8 cellular contexts compared by ENCODE assay signal in genomic region chr1:232805269-232806070, GRCh38. TPM values are rescaled to one million over a fixed set of nuclear protein-coding genes. Genes with fewer than 3 reads are reported as not detected.
DNase-seq lines count a peak whose midpoint lies in the region; ATAC-seq and TF ChIP-seq lines count a peak whose summit lies in the region.

MAP10 (plus strand) TSS chr1:232805416; CDS start chr1:232805450, 34 bp downstream.

- intact Hi-C loops in CD14-positive monocyte (cut with micrococcal nuclease): no loop called here
- intact Hi-C loops in head of caudate nucleus (cut with DNase I): loop anchor here (5.0 kb wide), 1 partner anchor 173 kb away; the partner anchor contains the start of gene SIPA1L2

- peaks cover 0 to 11% of the 10 kb centered on the region in 2 experiments; a peak in 2 of 4 replicates for H3K4me1 ChIP-seq in SK-N-SH (ENCODE audit: control insufficient read depth in 1 of 2, insufficient read depth in 2 of 2, low read depth in 1 of 2, low read length in 1 of 2)

- no peaks in the 10 kb centered on the region for H3K79me2 ChIP-seq in SK-N-SH (ENCODE audit: insufficient read depth)

- TF ChIP-seq CTCF in CD14-positive monocyte (IDR thresholded peaks at IDR 0.05) (no peak), HL-60 (IDR thresholded peaks at IDR 0.05; ENCODE audit: insufficient read depth, low read length) (no peak), SK-N-SH (IDR thresholded peaks at IDR 0.05) (no peak), osteocyte (IDR thresholded peaks at IDR 0.05) (no peak)

- peak within 1 kb of the TSS; percentile 79 to 97 (median 93) for H3K27ac Mint-ChIP-seq in CD14-positive monocyte
- peak within 1 kb of the TSS; percentile 82 for H3K27ac Mint-ChIP-seq in activated naive CD8-positive, alpha-beta T cell
- H3K27ac Mint-ChIP-seq in osteocyte (ENCODE audit: unreplicated experiment): peak within 1 kb of the TSS; percentile 32

- H3K27ac ChIP-seq in HL-60 (replicated peaks): peak within 1 kb of the TSS; percentile 79
- peak within 1 kb of the TSS in 1 of 2 experiments; percentile 39; a peak in 1 of 4 replicates for H3K27ac ChIP-seq in SK-N-SH (ENCODE audit: low read depth in 2 of 2, low read length in 1 of 2)
- peak within 1 kb of the TSS; percentile 85 for H3K27ac ChIP-seq in temporal lobe (ENCODE audit: low read depth, low read length)

- TF ChIP-seq RAD21 in SK-N-SH (IDR thresholded peaks at IDR 0.05; ENCODE audit: low read length): no peak

- H3K27me3 Mint-ChIP-seq in CD14-positive monocyte (ENCODE audit: low read depth in 3 of 3) (peaks cover 1 to 5% (median 5%) of the 10 kb centered on the region in 3 donors), osteocyte (ENCODE audit: unreplicated experiment) (peaks cover 16% of the 10 kb centered on the region)
- H3K27me3 Mint-ChIP-seq in activated naive CD8-positive, alpha-beta T cell: no peaks in the 10 kb centered on the region

- H3K27me3 ChIP-seq in HL-60 (ENCODE audit: insufficient read depth, poor library complexity, severe bottlenecking) (no peaks in the 10 kb centered on the region), SK-N-SH (ENCODE audit: insufficient read depth) (no peaks in the 10 kb centered on the region)

- no peaks in the 10 kb centered on the region for H3F3A ChIP-seq in SK-N-SH (replicated peaks; ENCODE audit: insufficient read depth)

- peak within 1 kb of the TSS; percentile 95 for H2AFZ ChIP-seq in SK-N-SH (ENCODE audit: low read depth)

- CTCF ChIA-PET in SK-N-SH (lab: Yijun Ruan, JAX): interaction anchor here (0.8 kb wide), 1 partner anchor 579 kb away, joined by 3 read pairs; no protein-coding TSS in a partner anchor

- no peaks in the 10 kb centered on the region for H3K9me3 ChIP-seq in SK-N-SH

- H3K4me3 ChIP-seq in HL-60 (replicated peaks; ENCODE audit: insufficient read depth, low read length) (peak within 1 kb of the TSS; percentile 68), SK-N-SH (ENCODE audit: low read depth in 2 of 2, low read length in 1 of 2) (peak within 1 kb of the TSS; percentile 63 to 68)

- H4K20me1 ChIP-seq in SK-N-SH (ENCODE audit: insufficient read depth): no peaks in the 10 kb centered on the region

- WGBS in SK-N-SH (ENCODE audit: low lambda C conversion rate): 16% methylated on average over 25 of the region's 74 CpGs

- no peaks in the 10 kb centered on the region for H3K36me3 ChIP-seq in SK-N-SH (replicated peaks in 1 of 2; ENCODE audit: control insufficient read depth in 1 of 2, insufficient read depth in 2 of 2, low read length in 1 of 2)

- peak within 1 kb of the TSS; percentile 60 for H3K9ac ChIP-seq in SK-N-SH

- POLR2A ChIA-PET in SK-N-SH (lab: Yijun Ruan, JAX): no interaction called here

- H3K4me3 Mint-ChIP-seq in CD14-positive monocyte: peak within 1 kb of the TSS; percentile 94 to 95
- H3K4me3 Mint-ChIP-seq in activated naive CD8-positive, alpha-beta T cell: peak within 1 kb of the TSS; percentile 88
- peak within 1 kb of the TSS; percentile 71 for H3K4me3 Mint-ChIP-seq in osteocyte (ENCODE audit: unreplicated experiment)

- H3K9me2 ChIP-seq in SK-N-SH: peaks cover 2% of the 10 kb centered on the region; the same call in 1 of the 2 replicates

- H3K4me1 Mint-ChIP-seq in CD14-positive monocyte: peaks cover 34% of the 10 kb centered on the region
- peaks cover 21% of the 10 kb centered on the region for H3K4me1 Mint-ChIP-seq in activated naive CD8-positive, alpha-beta T cell (ENCODE audit: low read depth)
- H3K4me1 Mint-ChIP-seq in osteocyte (ENCODE audit: unreplicated experiment): peaks cover 3% of the 10 kb centered on the region

- DNase-seq in CD14-positive monocyte (ENCODE audit: low spot score): peak; percentile 72
- peak; percentile 59 to 78 for DNase-seq in HL-60 (ENCODE audit: low read depth in 1 of 2, low spot score in 1 of 2)
- DNase-seq in SK-N-SH: peak; percentile 87
- peak; percentile 45 to 88 (median 76) for DNase-seq in head of caudate nucleus
- DNase-seq in osteocyte (ENCODE audit: extremely low spot score, unreplicated experiment): peak; percentile 87

- peak; percentile 92 for ATAC-seq in GM19397 (IDR thresholded peaks at IDR 0.05; ENCODE audit: unreplicated experiment)

- H3K36me3 Mint-ChIP-seq in CD14-positive monocyte (peaks cover 0 to 2% of the 10 kb centered on the region in 2 donors), osteocyte (ENCODE audit: unreplicated experiment) (no peaks in the 10 kb centered on the region)
- H3K36me3 Mint-ChIP-seq in activated naive CD8-positive, alpha-beta T cell: peaks cover 13% of the 10 kb centered on the region

- no peak for TF ChIP-seq EP300 in SK-N-SH (IDR thresholded peaks at IDR 0.05; ENCODE audit: borderline replicate concordance in 1 of 2, low read depth in 1 of 2, low read length in 1 of 2)

- H3K9me3 Mint-ChIP-seq in CD14-positive monocyte (peaks cover 0 to 5% (median 0%) of the 10 kb centered on the region in 7 donors), osteocyte (ENCODE audit: unreplicated experiment) (peaks cover 12% of the 10 kb centered on the region)
- peaks cover 21% of the 10 kb centered on the region for H3K9me3 Mint-ChIP-seq in activated naive CD8-positive, alpha-beta T cell (ENCODE audit: low read depth)

- H3K4me2 ChIP-seq in SK-N-SH: peak within 1 kb of the TSS; percentile 84

TF ChIP-seq in SK-N-SH, 30 proteins besides CTCF, POLR2A, EP300 and RAD21 (continues in another document):
- TF ChIP-seq ZBTB33 (IDR thresholded peaks at IDR 0.05; ENCODE audit: borderline replicate concordance, low read depth) (peak; percentile 96), JUND (IDR thresholded peaks at IDR 0.05) (no peak), USF2 (IDR thresholded peaks at IDR 0.05; ENCODE audit: borderline replicate concordance, low read depth, low read length) (no peak), USF1 (IDR thresholded peaks at IDR 0.05; ENCODE audit: borderline replicate concordance, low read depth) (no peak), SMC3 (IDR thresholded peaks at IDR 0.05; ENCODE audit: low read depth, low read length) (no peak), FOXJ3 (CRISPR knock-in tag; IDR thresholded peaks at IDR 0.05) (no peak), YY1 (IDR thresholded peaks at IDR 0.05; ENCODE audit: low read depth) (peak; percentile 81), RCOR1 (IDR thresholded peaks at IDR 0.05; ENCODE audit: low read length) (no peak), TAF1 (IDR thresholded peaks at IDR 0.05; ENCODE audit: borderline replicate concordance, low read depth, low read length) (peak; percentile 56; the same call in 1 of the 2 replicates), GATA2 (CRISPR knock-in tag; IDR thresholded peaks at IDR 0.05) (no peak), EZH2phosphoT487 (IDR thresholded peaks at IDR 0.05; ENCODE audit: borderline replicate concordance, low read depth) (no peak), MAX (IDR thresholded peaks at IDR 0.05; ENCODE audit: low read depth) (peak; percentile 37; the same call in 1 of the 2 replicates), TCF12 (IDR thresholded peaks at IDR 0.05) (no peak), PBX3 (IDR thresholded peaks at IDR 0.05) (no peak), CHD2 (IDR thresholded peaks at IDR 0.05; ENCODE audit: low read length, partially characterized antibody) (peak; percentile 99), SIN3A (IDR thresholded peaks at IDR 0.05; ENCODE audit: borderline replicate concordance, low read depth, low read length) (no peak)

RNA-seq across cellular contexts. Expression of gene MAP10, which starts in this region (rescaled TPM):
- polyA plus RNA-seq in CD14-positive monocyte (1 to 10 TPM; 1.1 to 2.3 TPM), SK-N-SH (2012; rRNA removed) (0.43 and 0.45 TPM in 2 replicates)
- polyA plus RNA-seq in SK-N-SH (2012; cell fraction: cytosol; rRNA removed): 0.52 and 0.55 TPM in 2 replicates
- 0.29 and 0.52 TPM in 2 replicates for polyA plus RNA-seq in SK-N-SH (2012; cell fraction: nucleus; rRNA removed)
- total RNA-seq in osteocyte (0.38 and 0.52 TPM in 2 replicates), temporal lobe (6.1 TPM)

Comparison
In these comparisons a context has a peak if more than half of its experiments do, and no peak if none do; other contexts are left out.
1. Peak in DNase-seq, H3K4me3 ChIP-seq, H3K9ac ChIP-seq and H3K4me2 ChIP-seq in SK-N-SH; RNA of the gene not detected or under 1 TPM.
2. Peak in DNase-seq in osteocyte; RNA of the gene not detected or under 1 TPM.
3. H3K27ac Mint-ChIP-seq: peak in every context shown above with its lines; median percentile 93 in CD14-positive monocyte; 82 in activated naive CD8-positive, alpha-beta T cell; 32 in osteocyte.